Comparison of ENCODE assay signal across 32 cellular contexts in genomic region chr6:153442096-153442495, GRCh38.
"Had no signal": no experiment of that assay in that cellular context is flagged by ENCODE, and none has a peak within 500 bp of the region (broad histone marks: within the 10 kb centered on the region; RNA-seq: fewer than 3 reads in every experiment).

No MANE protein-coding gene starts in this region.

- H3K4me2 ChIP-seq: PC-9 had no signal

- H3K36me3 Mint-ChIP-seq: activated CD8-positive, alpha-beta memory T cell treated with anti-CD3 and anti-CD28 coated beads, Interleukin-2, amount 10 ng/mL, durations not matched to agents 7 days and 5 days; activated naive CD4-positive, alpha-beta T cell treated with anti-CD3 and anti-CD28 coated beads, Interleukin-2, amount 10 ng/mL, durations not matched to agents 7 days and 5 days; activated naive CD8-positive, alpha-beta T cell; brain had no signal

- H3K4me3 ChIP-seq: PC-9 had no signal

- DNase-seq: activated CD4-positive, alpha-beta memory T cell treated with anti-CD3 and anti-CD28 coated beads, Interleukin-2, amount 10 ng/mL, durations not matched to agents 7 days and 5 days; activated CD4-positive, alpha-beta T cell treated with anti-CD3 and anti-CD28 coated beads for 1 hour; activated CD4-positive, alpha-beta T cell treated with anti-CD3 and anti-CD28 coated beads for 48 hours; activated CD4-positive, CD25-positive, alpha-beta regulatory T cell; activated CD8-positive, alpha-beta memory T cell treated with anti-CD3 and anti-CD28 coated beads for 24 hours; activated CD8-positive, alpha-beta memory T cell treated with anti-CD3 and anti-CD28 coated beads, Interleukin-2, amount 10 ng/mL, durations not matched to agents 7 days and 5 days; activated CD8-positive, alpha-beta memory T cell treated with anti-CD3 and anti-CD28 coated beads, Interleukin-2, amount 50 U/mL, for 48 hours; activated effector memory CD4-positive, alpha-beta T cell treated with Interleukin-2 at 50 U/mL for 16 hours; activated naive CD4-positive, alpha-beta T cell treated with anti-CD3 and anti-CD28 coated beads, Interleukin-2, amount 10 ng/mL, durations not matched to agents 7 days and 5 days; activated naive CD8-positive, alpha-beta T cell treated with anti-CD3 and anti-CD28 coated beads, Interleukin-2, amount 50 U/mL, for 24 hours; activated T-cell treated with anti-CD3 and anti-CD28 coated beads, Interleukin-2, amount 50 U/mL, for 48 hours; anterior cingulate cortex; caudate nucleus; Karpas-422; NCI-H1105; NCI-H1417 treated with DMSO at 0.1 percent for 48 hours; NCI-H187 treated with DMSO at 0.1 percent for 48 hours; NCI-H2081; NCI-H226; NCI-H446 treated with DMSO at 0.1 percent for 48 hours; NCI-H524; PC-9; SIG-M5; SW 1271; T-helper 1 cell; T-helper 2 cell; T-helper 9 cell had no signal

- H3K27ac Mint-ChIP-seq: activated CD4-positive, alpha-beta memory T cell treated with anti-CD3 and anti-CD28 coated beads, Interleukin-2, amount 10 ng/mL, durations not matched to agents 7 days and 5 days; activated CD8-positive, alpha-beta memory T cell treated with anti-CD3 and anti-CD28 coated beads, Interleukin-2, amount 10 ng/mL, durations not matched to agents 7 days and 5 days; activated naive CD4-positive, alpha-beta T cell treated with anti-CD3 and anti-CD28 coated beads, Interleukin-2, amount 10 ng/mL, durations not matched to agents 7 days and 5 days; activated naive CD8-positive, alpha-beta T cell; activated naive CD8-positive, alpha-beta T cell treated with anti-CD3 and anti-CD28 coated beads, Interleukin-2, amount 50 U/mL, for 24 hours; brain had no signal

- H3K27me3 Mint-ChIP-seq: activated CD4-positive, alpha-beta memory T cell treated with anti-CD3 and anti-CD28 coated beads, Interleukin-2, amount 10 ng/mL, durations not matched to agents 7 days and 5 days; activated CD8-positive, alpha-beta memory T cell treated with anti-CD3 and anti-CD28 coated beads, Interleukin-2, amount 10 ng/mL, durations not matched to agents 7 days and 5 days; activated naive CD4-positive, alpha-beta T cell treated with anti-CD3 and anti-CD28 coated beads, Interleukin-2, amount 10 ng/mL, durations not matched to agents 7 days and 5 days; activated naive CD8-positive, alpha-beta T cell; activated naive CD8-positive, alpha-beta T cell treated with anti-CD3 and anti-CD28 coated beads, Interleukin-2, amount 50 U/mL, for 24 hours had no signal

- H2AFZ ChIP-seq: PC-9 had no signal

- H3K4me1 Mint-ChIP-seq: activated CD4-positive, alpha-beta memory T cell treated with anti-CD3 and anti-CD28 coated beads, Interleukin-2, amount 10 ng/mL, durations not matched to agents 7 days and 5 days; activated CD8-positive, alpha-beta memory T cell treated with anti-CD3 and anti-CD28 coated beads, Interleukin-2, amount 10 ng/mL, durations not matched to agents 7 days and 5 days; activated naive CD4-positive, alpha-beta T cell treated with anti-CD3 and anti-CD28 coated beads, Interleukin-2, amount 10 ng/mL, durations not matched to agents 7 days and 5 days; activated naive CD8-positive, alpha-beta T cell treated with anti-CD3 and anti-CD28 coated beads, Interleukin-2, amount 50 U/mL, for 24 hours had no signal

- H3K27ac ChIP-seq: PC-9, RWPE1, VCaP had no signal

- H3K9me3 Mint-ChIP-seq: activated naive CD4-positive, alpha-beta T cell treated with anti-CD3 and anti-CD28 coated beads, Interleukin-2, amount 10 ng/mL, durations not matched to agents 7 days and 5 days had no signal

- H3K4me3 Mint-ChIP-seq: activated CD4-positive, alpha-beta memory T cell treated with anti-CD3 and anti-CD28 coated beads, Interleukin-2, amount 10 ng/mL, durations not matched to agents 7 days and 5 days; activated CD8-positive, alpha-beta memory T cell treated with anti-CD3 and anti-CD28 coated beads, Interleukin-2, amount 10 ng/mL, durations not matched to agents 7 days and 5 days; activated naive CD4-positive, alpha-beta T cell treated with anti-CD3 and anti-CD28 coated beads, Interleukin-2, amount 10 ng/mL, durations not matched to agents 7 days and 5 days; activated naive CD8-positive, alpha-beta T cell; activated naive CD8-positive, alpha-beta T cell treated with anti-CD3 and anti-CD28 coated beads, Interleukin-2, amount 50 U/mL, for 24 hours; brain had no signal

- ATAC-seq: activated CD8-positive, alpha-beta memory T cell treated with anti-CD3 and anti-CD28 coated beads, Interleukin-2, amount 10 ng/mL, durations not matched to agents 7 days and 5 days; activated naive CD8-positive, alpha-beta T cell treated with anti-CD3 and anti-CD28 coated beads, Interleukin-2, amount 50 U/mL, for 24 hours; Right ventricle myocardium inferior had no signal
